Comparison of ENCODE assay signal across 11 cellular contexts in genomic region chr10:79181680-79182079, GRCh38.
DNase-seq lines count a peak whose midpoint lies in the region; ATAC-seq and TF ChIP-seq lines count a peak whose summit lies in the region.
"Had no signal": no experiment of that assay in that cellular context is flagged by ENCODE, and none has a peak within 500 bp of the region (broad histone marks: within the 10 kb centered on the region; RNA-seq: fewer than 3 reads in every experiment).

No MANE protein-coding gene starts in this region.

- H3K4me2 ChIP-seq in mammary epithelial cell (ENCODE audit: insufficient read depth, low read depth, low read length), result peak overlapping the region; percentile 13

- H3K4me3 Mint-ChIP-seq in nephron, result peak overlapping the region in 2 of 3 experiments; percentile 8 to 22
- H3K4me3 Mint-ChIP-seq in chondrocyte (ENCODE audit: unreplicated experiment), result no peak overlapping the region

- intact Hi-C loops in mammary epithelial cell (cut with micrococcal nuclease), result loop anchor here (5.0 kb wide), 1 partner anchor 109 kb away; no protein-coding TSS in a partner anchor

- no peak overlapping the region for H3K27ac ChIP-seq in mammary epithelial cell (ENCODE audit: insufficient read depth, low read depth, low read length)

- ATAC-seq in HG03175 (IDR thresholded peaks at IDR 0.05; ENCODE audit: unreplicated experiment), result no peak
- ATAC-seq in GM19023 (IDR thresholded peaks at IDR 0.05; ENCODE audit: unreplicated experiment), result no peak

- peaks cover 61% of the 10 kb centered on the region for H3K4me1 ChIP-seq in mammary epithelial cell (ENCODE audit: insufficient read depth, low read length)

- CTCF ChIA-PET in mammary epithelial cell (lab: Charles Lee; ENCODE audit: low non-redundant PET), result no interaction called here

- H3K36me3 Mint-ChIP-seq in nephron (ENCODE audit: low read depth) (peaks cover 4% of the 10 kb centered on the region), chondrocyte (ENCODE audit: low read depth) (peaks cover 1% of the 10 kb centered on the region)

- H3K9ac ChIP-seq in mammary epithelial cell (ENCODE audit: insufficient read depth, low read length), result no peak overlapping the region

- H3K4me1 Mint-ChIP-seq in nephron (peaks cover 88% of the 10 kb centered on the region), chondrocyte (ENCODE audit: low read depth) (peaks cover 93% of the 10 kb centered on the region)

- TF ChIP-seq CTCF in mammary epithelial cell (conservative IDR thresholded peaks at IDR 0.05 in 1 of 2, IDR thresholded peaks at IDR 0.05 in 1 of 2; ENCODE audit: extremely low read depth in 1 of 2, insufficient read depth in 1 of 2, low read depth in 1 of 2, low read length in 2 of 2) (no peak), nephron (IDR thresholded peaks at IDR 0.05; ENCODE audit: unreplicated experiment in 3 of 3) (no peak), chondrocyte (IDR thresholded peaks at IDR 0.05) (no peak)

- no peaks in the 10 kb centered on the region for H4K20me1 ChIP-seq in mammary epithelial cell (ENCODE audit: insufficient read depth, low read length)

- dilution Hi-C loops in mammary epithelial cell (cut with HindIII; ENCODE audit: low sequenced_read_pairs), result no loop called here

- in situ Hi-C loops in mammary epithelial cell (cut with MboI; ENCODE audit: low sequenced_read_pairs in 2 of 2), result no loop called here

- H3K27ac Mint-ChIP-seq in nephron (peak overlapping the region; percentile 61 to 91 (median 87)), chondrocyte (ENCODE audit: unreplicated experiment) (no peak overlapping the region)

- H2AFZ ChIP-seq in mammary epithelial cell (ENCODE audit: low read depth, low read length), result no peak overlapping the region

- H3K79me2 ChIP-seq in mammary epithelial cell (ENCODE audit: insufficient read depth, low read length), result no peaks in the 10 kb centered on the region

- H3K36me3 ChIP-seq in mammary epithelial cell (ENCODE audit: insufficient read depth, low read length), result no peaks in the 10 kb centered on the region
- H3K36me3 ChIP-seq: left lung had no signal

- WGBS in mammary epithelial cell (ENCODE audit: low coverage, missing lambda C conversion rate), result no CpG with 5 or more reads among the region's 8 CpGs

- no peaks in the 10 kb centered on the region for H3K9me3 ChIP-seq in mammary epithelial cell (replicated peaks; ENCODE audit: insufficient read depth, low read length)
- H3K9me3 ChIP-seq: left lung had no signal

- H3K4me3 ChIP-seq in mammary epithelial cell (replicated peaks in 1 of 3; ENCODE audit: insufficient read depth in 1 of 3, low read depth in 2 of 3, low read length in 3 of 3), result no peak overlapping the region
- H3K4me3 ChIP-seq: left lung had no signal

- H3K9me3 Mint-ChIP-seq in nephron, result no peaks in the 10 kb centered on the region
- H3K9me3 Mint-ChIP-seq in chondrocyte (ENCODE audit: low read depth), result no peaks in the 10 kb centered on the region

- no TSS peak for BruUV-seq in mammary epithelial cell (replicated peaks; lab: Mats Ljungman, UMichigan)

- no peaks in the 10 kb centered on the region for H3K27me3 ChIP-seq in mammary epithelial cell (ENCODE audit: insufficient read depth, low read length)
- H3K27me3 ChIP-seq: left lung had no signal

- H3K27me3 Mint-ChIP-seq in nephron (ENCODE audit: low read depth) (peaks cover 5% of the 10 kb centered on the region), chondrocyte (ENCODE audit: low read depth) (no peaks in the 10 kb centered on the region)

- peak; percentile 68 for DNase-seq in A172 (ENCODE audit: low spot score)
- DNase-seq in HK-2 (ENCODE audit: unreplicated experiment), result peak; percentile 46
- peak; percentile 63 for DNase-seq in mammary epithelial cell
- DNase-seq in amygdala (lab: John Stamatoyannopoulos, UW), result no peak
- no peak for DNase-seq in chondrocyte (ENCODE audit: low spot score)
- DNase-seq: AML-193, NCI-H82 had no signal

Comparison
In these comparisons a context has a peak if more than half of its experiments do, and no peak if none do; other contexts are left out.
1. DNase-seq: peak in A172 (single experiment), HK-2 (single experiment) and mammary epithelial cell (single experiment); none in amygdala (0 of 56) and chondrocyte (single experiment).